Comparison of ENCODE assay signal across 13 cellular contexts in genomic region chr4:170198742-170199141, GRCh38.
DNase-seq lines count a peak whose midpoint lies in the region; ATAC-seq and TF ChIP-seq lines count a peak whose summit lies in the region.
"Had no signal": no experiment of that assay in that cellular context is flagged by ENCODE, and none has a peak within 500 bp of the region (broad histone marks: within the 10 kb centered on the region; RNA-seq: fewer than 3 reads in every experiment).

No MANE protein-coding gene starts in this region.

- H3K4me3 ChIP-seq in dorsolateral prefrontal cortex: no peak overlapping the region

- no peak for ATAC-seq in activated CD8-positive, alpha-beta memory T cell treated with anti-CD3 and anti-CD28 coated beads, Interleukin-2, amount 10 ng/mL, durations not matched to agents 7 days and 5 days
- ATAC-seq: activated naive CD4-positive, alpha-beta T cell treated with anti-CD3 and anti-CD28 coated beads, Interleukin-2, amount 50 U/mL, for 72 hours; effector memory CD8-positive, alpha-beta T cell had no signal

- intact Hi-C loops in dorsolateral prefrontal cortex (cut with DNase I): no loop called here
- intact Hi-C loops in activated naive CD4-positive, alpha-beta T cell treated with anti-CD3 and anti-CD28 coated beads for 36 hours (cut with micrococcal nuclease): no loop called here

- H3K4me1 Mint-ChIP-seq in nephron: no peaks in the 10 kb centered on the region
- H3K4me1 Mint-ChIP-seq in activated naive CD4-positive, alpha-beta T cell treated with anti-CD3 and anti-CD28 coated beads for 36 hours (ENCODE audit: low read depth): no peaks in the 10 kb centered on the region
- no peaks in the 10 kb centered on the region for H3K4me1 Mint-ChIP-seq in activated CD8-positive, alpha-beta memory T cell treated with anti-CD3 and anti-CD28 coated beads, Interleukin-2, amount 10 ng/mL, durations not matched to agents 7 days and 5 days

- DNase-seq in H4 (ENCODE audit: low spot score): peak; percentile 13
- peak; percentile 11 for DNase-seq in NCI-H69 (lab: John Stamatoyannopoulos, UW)
- no peak for DNase-seq in dorsolateral prefrontal cortex
- DNase-seq in activated naive CD4-positive, alpha-beta T cell treated with anti-CD3 and anti-CD28 coated beads for 36 hours: no peak
- DNase-seq in GM19238 (ENCODE audit: insufficient read length, low spot score): no peak
- no peak for DNase-seq in NCI-H1092 treated with DMSO at 0.1 percent for 48 hours (lab: John Stamatoyannopoulos, UW)
- DNase-seq in activated CD8-positive, alpha-beta memory T cell treated with anti-CD3 and anti-CD28 coated beads, Interleukin-2, amount 10 ng/mL, durations not matched to agents 7 days and 5 days: no peak
- DNase-seq: effector memory CD8-positive, alpha-beta T cell; HCEC 1CT; islet precursor cell; NCI-H146 had no signal

- H3K9me3 Mint-ChIP-seq in nephron: peaks cover 20% of the 10 kb centered on the region
- peaks cover 3% of the 10 kb centered on the region for H3K9me3 Mint-ChIP-seq in activated naive CD4-positive, alpha-beta T cell treated with anti-CD3 and anti-CD28 coated beads for 36 hours
- peaks cover 2% of the 10 kb centered on the region for H3K9me3 Mint-ChIP-seq in activated CD8-positive, alpha-beta memory T cell treated with anti-CD3 and anti-CD28 coated beads, Interleukin-2, amount 10 ng/mL, durations not matched to agents 7 days and 5 days (ENCODE audit: low read depth)

- TF ChIP-seq CTCF in dorsolateral prefrontal cortex (IDR thresholded peaks at IDR 0.05 in 54 of 56, conservative IDR thresholded peaks at IDR 0.05 in 2 of 56; ENCODE audit: low read depth in 1 of 56, partially characterized antibody in 56 of 56) (peak in 41 of 56 donors; percentile 11 to 58 (median 34)), nephron (IDR thresholded peaks at IDR 0.05; ENCODE audit: unreplicated experiment in 3 of 3) (peak; percentile 35 to 41 (median 38))

- no peak overlapping the region for H3K27ac ChIP-seq in dorsolateral prefrontal cortex

- H3K36me3 Mint-ChIP-seq in nephron (ENCODE audit: low read depth): no peaks in the 10 kb centered on the region
- H3K36me3 Mint-ChIP-seq in activated naive CD4-positive, alpha-beta T cell treated with anti-CD3 and anti-CD28 coated beads for 36 hours (ENCODE audit: low read depth): no peaks in the 10 kb centered on the region
- no peaks in the 10 kb centered on the region for H3K36me3 Mint-ChIP-seq in activated CD8-positive, alpha-beta memory T cell treated with anti-CD3 and anti-CD28 coated beads, Interleukin-2, amount 10 ng/mL, durations not matched to agents 7 days and 5 days
- H3K36me3 Mint-ChIP-seq: activated naive CD4-positive, alpha-beta T cell treated with anti-CD3 and anti-CD28 coated beads, Interleukin-2, amount 50 U/mL, for 72 hours had no signal

- peaks cover 0 to 3% (median 0%) of the 10 kb centered on the region in 45 donors for H3K27me3 ChIP-seq in dorsolateral prefrontal cortex

- H3K27ac Mint-ChIP-seq in nephron: no peak overlapping the region
- H3K27ac Mint-ChIP-seq in activated naive CD4-positive, alpha-beta T cell treated with anti-CD3 and anti-CD28 coated beads for 36 hours: no peak overlapping the region
- no peak overlapping the region for H3K27ac Mint-ChIP-seq in activated CD8-positive, alpha-beta memory T cell treated with anti-CD3 and anti-CD28 coated beads, Interleukin-2, amount 10 ng/mL, durations not matched to agents 7 days and 5 days
- H3K27ac Mint-ChIP-seq: activated naive CD4-positive, alpha-beta T cell treated with anti-CD3 and anti-CD28 coated beads, Interleukin-2, amount 50 U/mL, for 72 hours; effector memory CD8-positive, alpha-beta T cell had no signal

- CTCF ChIA-PET in activated naive CD4-positive, alpha-beta T cell treated with anti-CD3 and anti-CD28 coated beads for 36 hours (lab: Charles Lee): interaction anchor here (0.6 to 0.7 kb wide), 3 partner anchors 9 to 1292 kb away, joined by 3 to 4 read pairs (median 3); no protein-coding TSS in a partner anchor
- CTCF ChIA-PET in activated CD8-positive, alpha-beta memory T cell treated with anti-CD3 and anti-CD28 coated beads, Interleukin-2, amount 10 ng/mL, durations not matched to agents 7 days and 5 days (lab: Charles Lee): no interaction called here

- H3K27me3 Mint-ChIP-seq in nephron (ENCODE audit: low read depth): peaks cover 3% of the 10 kb centered on the region
- peaks cover 3% of the 10 kb centered on the region for H3K27me3 Mint-ChIP-seq in activated naive CD4-positive, alpha-beta T cell treated with anti-CD3 and anti-CD28 coated beads for 36 hours (ENCODE audit: low read depth)
- no peaks in the 10 kb centered on the region for H3K27me3 Mint-ChIP-seq in activated CD8-positive, alpha-beta memory T cell treated with anti-CD3 and anti-CD28 coated beads, Interleukin-2, amount 10 ng/mL, durations not matched to agents 7 days and 5 days
- H3K27me3 Mint-ChIP-seq: effector memory CD8-positive, alpha-beta T cell had no signal

- no peak overlapping the region for H3K4me3 Mint-ChIP-seq in nephron
- no peak overlapping the region for H3K4me3 Mint-ChIP-seq in activated naive CD4-positive, alpha-beta T cell treated with anti-CD3 and anti-CD28 coated beads for 36 hours
- no peak overlapping the region for H3K4me3 Mint-ChIP-seq in activated CD8-positive, alpha-beta memory T cell treated with anti-CD3 and anti-CD28 coated beads, Interleukin-2, amount 10 ng/mL, durations not matched to agents 7 days and 5 days
- H3K4me3 Mint-ChIP-seq: effector memory CD8-positive, alpha-beta T cell had no signal

Comparison
In these comparisons a context has a peak if more than half of its experiments do, and no peak if none do; other contexts are left out.
1. DNase-seq: peak in H4 (single experiment) and NCI-H69 (single experiment); none in dorsolateral prefrontal cortex (0 of 10), activated naive CD4-positive, alpha-beta T cell treated with anti-CD3 and anti-CD28 coated beads for 36 hours (single experiment), GM19238 (single experiment), NCI-H1092 treated with DMSO at 0.1 percent for 48 hours (single experiment) and activated CD8-positive, alpha-beta memory T cell treated with anti-CD3 and anti-CD28 coated beads, Interleukin-2, amount 10 ng/mL, durations not matched to agents 7 days and 5 days (single experiment).